8 cellular contexts compared by ENCODE assay signal in genomic region chr11:65506316-65506769, GRCh38. TPM values are rescaled to one million over a fixed set of nuclear protein-coding genes. Genes with fewer than 3 reads are reported as not detected.
DNase-seq lines count a peak whose midpoint lies in the region; ATAC-seq, FAIRE-seq and TF ChIP-seq lines count a peak whose summit lies in the region.

No MANE protein-coding gene starts in this region.

- peak overlapping the region; percentile 88 for H3K27ac ChIP-seq in temporal lobe (ENCODE audit: low read depth, low read length)

- DNase-seq in T-helper 1 cell (no peak), glutamatergic neuron (no peak), NCI-H1092 (lab: John Stamatoyannopoulos, UW) (no peak), GM12892 (ENCODE audit: insufficient read length) (no peak), anterior cingulate cortex (lab: John Stamatoyannopoulos, UW) (no peak)

- no peak overlapping the region for H3K4me3 Mint-ChIP-seq in T-helper 1 cell treated with Interleukin-12 subunit alpha and Interleukin-12 subunit beta and Interleukin-4 antibody, amounts not matched to agents 30 μg/mL and 1 μg/mL, for 36 hours
- H3K4me3 Mint-ChIP-seq in glutamatergic neuron (ENCODE audit: unreplicated experiment): no peak overlapping the region

- H3K27ac Mint-ChIP-seq in T-helper 1 cell treated with Interleukin-12 subunit alpha and Interleukin-12 subunit beta and Interleukin-4 antibody, amounts not matched to agents 30 μg/mL and 1 μg/mL, for 36 hours: peak overlapping the region; percentile 88
- H3K27ac Mint-ChIP-seq in glutamatergic neuron (ENCODE audit: unreplicated experiment): peak overlapping the region; percentile 53

- peaks cover 55% of the 10 kb centered on the region for H3K4me1 Mint-ChIP-seq in T-helper 1 cell treated with Interleukin-12 subunit alpha and Interleukin-12 subunit beta and Interleukin-4 antibody, amounts not matched to agents 30 μg/mL and 1 μg/mL, for 36 hours (ENCODE audit: low read depth)
- peaks cover 23% of the 10 kb centered on the region for H3K4me1 Mint-ChIP-seq in glutamatergic neuron (ENCODE audit: low read depth, unreplicated experiment)

- TF ChIP-seq CTCF in glutamatergic neuron (IDR thresholded peaks at IDR 0.05; ENCODE audit: partially characterized antibody, unreplicated experiment): no peak

- no peaks in the 10 kb centered on the region for H3K9me3 Mint-ChIP-seq in T-helper 1 cell treated with Interleukin-12 subunit alpha and Interleukin-12 subunit beta and Interleukin-4 antibody, amounts not matched to agents 30 μg/mL and 1 μg/mL, for 36 hours
- peaks cover 44% of the 10 kb centered on the region for H3K9me3 Mint-ChIP-seq in glutamatergic neuron (ENCODE audit: unreplicated experiment)

- peaks cover 33% of the 10 kb centered on the region for H3K36me3 Mint-ChIP-seq in T-helper 1 cell treated with Interleukin-12 subunit alpha and Interleukin-12 subunit beta and Interleukin-4 antibody, amounts not matched to agents 30 μg/mL and 1 μg/mL, for 36 hours (ENCODE audit: low read depth)
- H3K36me3 Mint-ChIP-seq in glutamatergic neuron (ENCODE audit: unreplicated experiment): peaks cover 29% of the 10 kb centered on the region

- ATAC-seq in SK-N-SH treated with all-trans-retinoic acid at 6 μM for 48 hours: no peak

- no peak for FAIRE-seq in GM12892 (lab: Jason Lieb, UNC)

- TF ChIP-seq POLR2A in GM12892 (IDR thresholded peaks at IDR 0.05; ENCODE audit: low read depth, low read length): no peak

- no peaks in the 10 kb centered on the region for H3K27me3 Mint-ChIP-seq in T-helper 1 cell treated with Interleukin-12 subunit alpha and Interleukin-12 subunit beta and Interleukin-4 antibody, amounts not matched to agents 30 μg/mL and 1 μg/mL, for 36 hours (ENCODE audit: low read depth)
- H3K27me3 Mint-ChIP-seq in glutamatergic neuron (ENCODE audit: unreplicated experiment): peaks cover 24% of the 10 kb centered on the region

TF ChIP-seq in SK-N-SH treated with all-trans-retinoic acid at 6 μM for 48 hours, 23 proteins besides CTCF, POLR2A, EP300 and RAD21:
- TF ChIP-seq TOX (CRISPR knock-in tag; IDR thresholded peaks at IDR 0.05; ENCODE audit: borderline replicate concordance): 0 out of 2 replicates have a peak, but pooled peaks have one; percentile 43
- TF ChIP-seq, protein P1, sequence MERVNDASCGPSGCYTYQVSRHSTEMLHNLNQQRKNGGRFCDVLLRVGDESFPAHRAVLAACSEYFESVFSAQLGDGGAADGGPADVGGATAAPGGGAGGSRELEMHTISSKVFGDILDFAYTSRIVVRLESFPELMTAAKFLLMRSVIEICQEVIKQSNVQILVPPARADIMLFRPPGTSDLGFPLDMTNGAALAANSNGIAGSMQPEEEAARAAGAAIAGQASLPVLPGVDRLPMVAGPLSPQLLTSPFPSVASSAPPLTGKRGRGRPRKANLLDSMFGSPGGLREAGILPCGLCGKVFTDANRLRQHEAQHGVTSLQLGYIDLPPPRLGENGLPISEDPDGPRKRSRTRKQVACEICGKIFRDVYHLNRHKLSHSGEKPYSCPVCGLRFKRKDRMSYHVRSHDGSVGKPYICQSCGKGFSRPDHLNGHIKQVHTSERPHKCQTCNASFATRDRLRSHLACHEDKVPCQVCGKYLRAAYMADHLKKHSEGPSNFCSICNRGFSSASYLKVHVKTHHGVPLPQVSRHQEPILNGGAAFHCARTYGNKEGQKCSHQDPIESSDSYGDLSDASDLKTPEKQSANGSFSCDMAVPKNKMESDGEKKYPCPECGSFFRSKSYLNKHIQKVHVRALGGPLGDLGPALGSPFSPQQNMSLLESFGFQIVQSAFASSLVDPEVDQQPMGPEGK (CRISPR knock-in tag; IDR thresholded peaks at IDR 0.05; ENCODE audit: borderline replicate concordance): peak; percentile 9
- no peak for TF ChIP-seq POU6F1 (CRISPR knock-in tag; IDR thresholded peaks at IDR 0.05; ENCODE audit: borderline replicate concordance, low read depth)
- peak; percentile 66 for TF ChIP-seq ZC3H10 (CRISPR knock-in tag; IDR thresholded peaks at IDR 0.05)
- no peak for TF ChIP-seq CSDC2 (CRISPR knock-in tag; IDR thresholded peaks at IDR 0.05)
- no peak for TF ChIP-seq RARB (CRISPR knock-in tag; IDR thresholded peaks at IDR 0.05)
TF ChIP-seq in SK-N-SH treated with all-trans-retinoic acid at 6 μM for 48 hours: peak in this region for 3.

RNA-seq across cellular contexts. Expression of gene MALAT1, which starts 7.5 kb away (rescaled TPM):
- total RNA-seq in glutamatergic neuron (ENCODE audit: unreplicated experiment): 18,218 TPM
- 8,183 TPM for total RNA-seq in temporal lobe
- 5,443 TPM for polyA plus RNA-seq in GM12892 (2012; ENCODE audit: missing spikeins)

RNA-seq across cellular contexts. Expression of gene SCYL1, which starts 18.5 kb away (rescaled TPM):
- total RNA-seq in glutamatergic neuron (ENCODE audit: unreplicated experiment): 80.0 TPM
- 34.2 TPM for total RNA-seq in temporal lobe
- 24.6 TPM for polyA plus RNA-seq in GM12892 (2012; ENCODE audit: missing spikeins)

RNA-seq across cellular contexts. Expression of gene LTBP3, which starts 51.8 kb away (rescaled TPM):
- total RNA-seq in glutamatergic neuron (ENCODE audit: unreplicated experiment): 2.5 TPM
- 38.6 TPM for total RNA-seq in temporal lobe
- 3.7 TPM for polyA plus RNA-seq in GM12892 (2012; ENCODE audit: missing spikeins)

Comparison
In these comparisons a context has a peak if more than half of its experiments do, and no peak if none do; other contexts are left out.
1. RNA of gene LTBP3, which starts 51.8 kb away (total RNA-seq): 38.6 TPM in temporal lobe (single experiment); 2.5 TPM in glutamatergic neuron (single experiment); every median in the first group is over 10 times any median in the second.